ENCODE assay signal across 1 cellular context in genomic region chr20:31516651-31517050, GRCh38.
A peak's percentile ranks its signal among the peaks of the same experiment; 100 is the strongest.
TF ChIP-seq lines count a peak whose summit lies in the region.

No MANE protein-coding gene starts in this region.

TF ChIP-seq in H1, 55 proteins besides CTCF, POLR2A, EP300 and RAD21:
- TF ChIP-seq USF2 (IDR thresholded peaks at IDR 0.05; ENCODE audit: low read length), result no peak
- TF ChIP-seq CHD2 (IDR thresholded peaks at IDR 0.05; ENCODE audit: low read length), result no peak
- no peak for TF ChIP-seq TCF12 (IDR thresholded peaks at IDR 0.05; ENCODE audit: low read depth, low read length)
- 0 out of 2 replicates have a peak, but pooled peaks have one; percentile 7 for TF ChIP-seq POLR2AphosphoS5 (IDR thresholded peaks at IDR 0.05; ENCODE audit: low read depth, low read length)
- no peak for TF ChIP-seq RXRA (IDR thresholded peaks at IDR 0.05; ENCODE audit: insufficient read depth, low read depth, low read length)
